Comparison of ENCODE assay signal across 1 cellular context in genomic region chr3:49496845-49497244, GRCh38. TPM values are rescaled to one million over a fixed set of nuclear protein-coding genes. Genes with fewer than 3 reads are reported as not detected.
"Had no signal": no experiment of that assay in that cellular context is flagged by ENCODE, and none has a peak within 500 bp of the region (broad histone marks: within the 10 kb centered on the region; RNA-seq: fewer than 3 reads in every experiment).

No MANE protein-coding gene starts in this region.

RNA-seq across cellular contexts. Expression of gene BSN, which starts 57.4 kb away (rescaled TPM):
- polyA plus RNA-seq: naive thymus-derived CD4-positive, alpha-beta T cell had no signal
